Comparison of ENCODE assay signal across 1 cellular context in the genomic region with DNA sequence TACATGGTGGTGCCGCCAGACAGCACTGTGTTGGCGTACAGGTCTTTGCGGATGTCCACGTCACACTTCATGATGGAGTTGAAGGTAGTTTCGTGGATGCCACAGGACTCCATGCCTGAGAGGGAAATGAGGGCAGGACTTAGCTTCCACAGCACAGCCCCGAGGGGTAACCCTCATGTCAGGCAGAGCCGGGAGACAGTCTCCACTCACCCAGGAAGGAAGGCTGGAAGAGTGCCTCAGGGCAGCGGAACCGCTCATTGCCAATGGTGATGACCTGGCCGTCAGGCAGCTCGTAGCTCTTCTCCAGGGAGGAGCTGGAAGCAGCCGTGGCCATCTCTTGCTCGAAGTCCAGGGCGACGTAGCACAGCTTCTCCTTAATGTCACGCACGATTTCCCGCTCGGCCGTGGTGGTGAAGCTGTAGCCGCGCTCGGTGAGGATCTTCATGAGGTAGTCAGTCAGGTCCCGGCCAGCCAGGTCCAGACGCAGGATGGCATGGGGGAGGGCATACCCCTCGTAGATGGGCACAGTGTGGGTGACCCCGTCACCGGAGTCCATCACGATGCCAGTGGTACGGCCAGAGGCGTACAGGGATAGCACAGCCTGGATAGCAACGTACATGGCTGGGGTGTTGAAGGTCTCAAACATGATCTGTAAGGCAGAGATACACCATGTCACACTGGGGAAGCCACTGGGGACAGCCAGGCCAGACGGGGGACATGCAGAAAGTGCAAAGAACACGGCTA.
TF ChIP-seq lines count a peak whose summit lies in the region.

No MANE protein-coding gene starts in this region.

TF ChIP-seq in H1, 55 proteins besides CTCF, POLR2A, EP300 and RAD21:
- peak; percentile 50; the same call in 1 of the 2 replicates for TF ChIP-seq SP1 (IDR thresholded peaks at IDR 0.05; ENCODE audit: low read depth, low read length)
- TF ChIP-seq SUZ12 (IDR thresholded peaks at IDR 0.05; ENCODE audit: low read length) = no peak
- peak; percentile 4 for TF ChIP-seq KDM4A (IDR thresholded peaks at IDR 0.05; ENCODE audit: low read depth, low read length, severe bottlenecking)
- no peak for TF ChIP-seq ASH2L (IDR thresholded peaks at IDR 0.05; ENCODE audit: low read length)
- TF ChIP-seq USF2 (IDR thresholded peaks at IDR 0.05; ENCODE audit: low read length) = peak; percentile 2; the same call in 1 of the 2 replicates
- TF ChIP-seq SP4 (IDR thresholded peaks at IDR 0.05; ENCODE audit: low read length) = peak; percentile 39; the same call in 1 of the 2 replicates
- TF ChIP-seq PHF8 (conservative IDR thresholded peaks at IDR 0.05; ENCODE audit: low read depth, low read length) = no peak
- peak; percentile 5 for TF ChIP-seq TAF7 (optimal IDR thresholded peaks at IDR 0.05; ENCODE audit: borderline replicate concordance, low read depth, low read length)
- peak; percentile 74 for TF ChIP-seq POLR2AphosphoS5 (IDR thresholded peaks at IDR 0.05; ENCODE audit: low read depth, low read length)
- TF ChIP-seq NRF1 (IDR thresholded peaks at IDR 0.05; ENCODE audit: low read depth, low read length) = no peak
- TF ChIP-seq CBX8 (IDR thresholded peaks at IDR 0.05; ENCODE audit: borderline replicate concordance, low read depth, low read length) = no peak
- peak; percentile 48 for TF ChIP-seq ATF2 (IDR thresholded peaks at IDR 0.05; ENCODE audit: low read length)
- no peak for TF ChIP-seq RBBP5 (IDR thresholded peaks at IDR 0.05; ENCODE audit: borderline replicate concordance, low read depth, low read length)
